In genomic region chr7:6794276-6794675, GRCh38 we compare ENCODE assay signal across 4 cellular contexts. TPM values are rescaled to one million over a fixed set of nuclear protein-coding genes. Genes with fewer than 3 reads are reported as not detected.
"Had no signal": no experiment of that assay in that cellular context is flagged by ENCODE, and none has a peak within 500 bp of the region (broad histone marks: within the 10 kb centered on the region; RNA-seq: fewer than 3 reads in every experiment).

No MANE protein-coding gene starts in this region.

RNA-seq across cellular contexts. Expression of gene RSPH10B2, which starts 40.4 kb away (rescaled TPM):
- total RNA-seq: esophagus squamous epithelium, glomerular endothelial cell, hepatocyte had no signal
- polyA plus RNA-seq: hepatocyte, immature natural killer cell had no signal
